In the genomic region with DNA sequence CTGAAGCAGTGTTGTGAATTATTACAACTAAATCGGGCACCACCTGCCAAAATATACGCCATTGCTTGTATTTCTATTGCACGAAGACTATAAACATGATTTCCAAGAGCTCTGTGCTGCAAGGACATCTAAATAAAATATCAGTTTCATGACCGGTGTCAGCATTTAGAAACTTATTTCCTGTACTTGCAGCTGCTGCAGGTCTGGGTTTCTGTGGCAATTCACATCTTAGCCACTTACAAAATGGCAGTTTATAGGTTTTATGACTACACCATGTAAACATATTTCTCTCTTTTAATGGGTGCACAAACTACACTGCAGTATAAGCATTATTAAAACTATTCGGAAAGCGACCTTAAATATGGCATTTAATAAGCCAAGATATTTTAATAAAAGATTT, we compare ENCODE assay signal across 19 cellular contexts.
"Had no signal": no experiment of that assay in that cellular context is flagged by ENCODE, and none has a peak within 500 bp of the region (broad histone marks: within the 10 kb centered on the region; RNA-seq: fewer than 3 reads in every experiment).

No MANE protein-coding gene starts in this region.

- DNase-seq: effector CD4-positive, alpha-beta T cell; endodermal cell; erythroblast; foreskin melanocyte; heart right ventricle; hypothalamus; kidney glomerular epithelial cell; left lung; lower lobe of right lung; nucleus accumbens; pancreas; right cardiac atrium; small intestine; stimulated activated CD4-positive, alpha-beta T cell treated with anti-CD3 and anti-CD28 coated beads, Interleukin-12 subunit alpha, Interleukin-12 subunit beta, amount 100 ng/mL, for 4 hours; stimulated activated naive CD4-positive, alpha-beta T cell; trophoblast cell had no signal

- H3K4me3 ChIP-seq: coronary artery, heart right ventricle, left lung, lower lobe of right lung, neural progenitor cell, pancreas had no signal

- ATAC-seq: heart right ventricle; left lung; lower lobe of right lung; natural killer cell treated with Interleukin-12 subunit alpha and Interleukin-12 subunit beta and Interleukin-15 and Interleukin-18, amount 100 ng/mL, for 72 hours; pancreas; right cardiac atrium had no signal

- H3K27ac ChIP-seq: coronary artery, heart right ventricle, left lung, lower lobe of right lung, neural progenitor cell, pancreas had no signal
